In genomic region chr7:122054393-122054792, GRCh38 we compare ENCODE assay signal across 27 cellular contexts.
"Had no signal": no experiment of that assay in that cellular context is flagged by ENCODE, and none has a peak within 500 bp of the region (broad histone marks: within the 10 kb centered on the region; RNA-seq: fewer than 3 reads in every experiment).

No MANE protein-coding gene starts in this region.

- H3K9me3 ChIP-seq: ascending aorta, esophagus muscularis mucosa, gastrocnemius medialis, heart left ventricle had no signal

- ATAC-seq: activated CD4-positive, alpha-beta T cell treated with anti-CD3 and anti-CD28 coated beads for 36 hours; activated CD8-positive, alpha-beta T cell treated with anti-CD3 and anti-CD28 coated beads, Interleukin-2, amount 10 ng/mL, durations not matched to agents 7 days and 5 days; activated naive CD4-positive, alpha-beta T cell treated with anti-CD3 and anti-CD28 coated beads, Interleukin-2, amount 50 U/mL, for 72 hours; activated T-cell treated with anti-CD3 and anti-CD28 coated beads, Interleukin-2, amount 50 U/mL, for 72 hours; foreskin keratinocyte; gastrocnemius medialis; heart left ventricle had no signal

- H3K27ac ChIP-seq: ascending aorta, coronary artery, dorsolateral prefrontal cortex, esophagus muscularis mucosa, foreskin keratinocyte, gastrocnemius medialis, heart left ventricle had no signal

- H3K36me3 ChIP-seq: ascending aorta, esophagus muscularis mucosa, gastrocnemius medialis, heart left ventricle had no signal

- H3K27me3 ChIP-seq: ascending aorta, dorsolateral prefrontal cortex, esophagus muscularis mucosa, foreskin keratinocyte, gastrocnemius medialis, heart left ventricle had no signal

- DNase-seq: activated CD4-positive, alpha-beta memory T cell treated with anti-CD3 and anti-CD28 coated beads for 36 hours; activated CD4-positive, alpha-beta T cell treated with anti-CD3 and anti-CD28 coated beads for 36 hours; activated CD4-positive, alpha-beta T cell treated with anti-CD3 and anti-CD28 coated beads, Interleukin-2, amount 10 ng/mL, durations not matched to agents 24 days and 14 days; activated CD4-positive, CD25-positive, alpha-beta regulatory T cell; activated CD4-positive, CD25-positive, alpha-beta regulatory T cell treated with anti-CD3 and anti-CD28 coated beads, Interleukin-2, amount 50 U/mL, for 72 hours; activated CD8-positive, alpha-beta memory T cell treated with anti-CD3 and anti-CD28 coated beads, Interleukin-2, amount 50 U/mL, for 48 hours; activated CD8-positive, alpha-beta T cell treated with anti-CD3 and anti-CD28 coated beads, Interleukin-2, amount 10 ng/mL, durations not matched to agents 7 days and 5 days; activated gamma-delta T cell; activated naive CD4-positive, alpha-beta T cell; activated naive CD4-positive, alpha-beta T cell treated with anti-CD3 and anti-CD28 coated beads, Interleukin-2, amount 10 ng/mL, durations not matched to agents 7 days and 5 days; activated naive CD8-positive, alpha-beta T cell treated with anti-CD3 and anti-CD28 coated beads, Interleukin-2, amount 10 ng/mL, durations not matched to agents 7 days and 5 days; activated T-cell treated with anti-CD3 and anti-CD28 coated beads for 4 hours; activated T-cell treated with anti-CD3 and anti-CD28 coated beads, Interleukin-2, amount 50 U/mL, for 24 hours; activated T-cell treated with anti-CD3 and anti-CD28 coated beads, Interleukin-2, amount 50 U/mL, for 72 hours; dorsolateral prefrontal cortex; effector memory CD4-positive, alpha-beta T cell; endodermal cell; erythroblast; foreskin keratinocyte; gastrocnemius medialis; glutamatergic neuron; heart left ventricle; T-helper 2 cell had no signal

- H3K4me1 ChIP-seq: ascending aorta, esophagus muscularis mucosa, foreskin keratinocyte, gastrocnemius medialis, heart left ventricle had no signal

- H3K4me3 ChIP-seq: ascending aorta, coronary artery, dorsolateral prefrontal cortex, esophagus muscularis mucosa, gastrocnemius medialis, heart left ventricle had no signal
